Comparison of ENCODE assay signal across 17 cellular contexts in genomic region chr19:46134527-46134926, GRCh38. TPM values are rescaled to one million over a fixed set of nuclear protein-coding genes. Genes with fewer than 3 reads are reported as not detected.
DNase-seq lines count a peak whose midpoint lies in the region; ATAC-seq, FAIRE-seq and TF ChIP-seq lines count a peak whose summit lies in the region.
"Had no signal": no experiment of that assay in that cellular context is flagged by ENCODE, and none has a peak within 500 bp of the region (broad histone marks: within the 10 kb centered on the region; RNA-seq: fewer than 3 reads in every experiment).

No MANE protein-coding gene starts in this region.

- no peak overlapping the region for H3K4me2 ChIP-seq in A549

- no peaks in the 10 kb centered on the region for H3K27me3 ChIP-seq in HUES64 (ENCODE audit: insufficient read depth, low read length)
- H3K27me3 ChIP-seq: MG63 had no signal

- no peaks in the 10 kb centered on the region for H3K36me3 Mint-ChIP-seq in brain
- H3K36me3 Mint-ChIP-seq in activated CD4-positive, alpha-beta memory T cell treated with anti-CD3 and anti-CD28 coated beads, Interleukin-2, amount 10 ng/mL, durations not matched to agents 7 days and 5 days (ENCODE audit: low read depth): no peaks in the 10 kb centered on the region
- H3K36me3 Mint-ChIP-seq: stimulated activated effector memory CD8-positive, alpha-beta T cell treated with anti-CD3 and anti-CD28 coated beads, Interleukin-12 subunit alpha, Interleukin-12 subunit beta, amount 100 ng/mL, for 72 hours had no signal

- H3K27ac Mint-ChIP-seq in brain: peak overlapping the region in 4 of 5 experiments; percentile 73 to 99 (median 98)
- H3K27ac Mint-ChIP-seq in activated CD4-positive, alpha-beta memory T cell treated with anti-CD3 and anti-CD28 coated beads, Interleukin-2, amount 10 ng/mL, durations not matched to agents 7 days and 5 days: no peak overlapping the region
- H3K27ac Mint-ChIP-seq: stimulated activated effector memory CD8-positive, alpha-beta T cell treated with anti-CD3 and anti-CD28 coated beads, Interleukin-12 subunit alpha, Interleukin-12 subunit beta, amount 100 ng/mL, for 72 hours had no signal

- TF ChIP-seq RAD21 in A549 (conservative IDR thresholded peaks at IDR 0.05 in 1 of 2, IDR thresholded peaks at IDR 0.05 in 1 of 2): no peak

- no peak for ATAC-seq in A549
- ATAC-seq: GM12878; stimulated activated effector memory CD8-positive, alpha-beta T cell treated with anti-CD3 and anti-CD28 coated beads, Interleukin-12 subunit alpha, Interleukin-12 subunit beta, amount 100 ng/mL, for 72 hours had no signal

- TF ChIP-seq CTCF in A549 (IDR thresholded peaks at IDR 0.05): no peak
- TF ChIP-seq CTCF in brain (conservative IDR thresholded peaks at IDR 0.05): no peak

- H3K9me3 Mint-ChIP-seq in brain: peaks cover 2 to 12% (median 2%) of the 10 kb centered on the region in 5 experiments
- no peaks in the 10 kb centered on the region for H3K9me3 Mint-ChIP-seq in activated CD4-positive, alpha-beta memory T cell treated with anti-CD3 and anti-CD28 coated beads, Interleukin-2, amount 10 ng/mL, durations not matched to agents 7 days and 5 days
- H3K9me3 Mint-ChIP-seq: stimulated activated effector memory CD8-positive, alpha-beta T cell treated with anti-CD3 and anti-CD28 coated beads, Interleukin-12 subunit alpha, Interleukin-12 subunit beta, amount 100 ng/mL, for 72 hours had no signal

- H3K27ac ChIP-seq in A549 (peak overlapping the region; percentile 80 to 86), HUES64 (ENCODE audit: low read depth, low read length) (peak overlapping the region; percentile 95; the same call in 1 of the 2 replicates)
- H3K27ac ChIP-seq: HL-60 had no signal

- TF ChIP-seq POLR2A in A549 (IDR thresholded peaks at IDR 0.05; ENCODE audit: low read length): no peak

- H3K9me3 ChIP-seq in A549 (peaks cover 17% of the 10 kb centered on the region), HUES64 (ENCODE audit: insufficient read depth, low read depth, low read length) (peaks cover 4% of the 10 kb centered on the region; the same call in 1 of the 2 replicates)
- H3K9me3 ChIP-seq: psoas muscle had no signal

- POLR2A ChIA-PET in A549 (lab: Yijun Ruan, JAX): no interaction called here
- POLR2A ChIA-PET in activated CD4-positive, alpha-beta memory T cell treated with anti-CD3 and anti-CD28 coated beads, Interleukin-2, amount 10 ng/mL, durations not matched to agents 7 days and 5 days (lab: Charles Lee): no interaction called here

- no peaks in the 10 kb centered on the region for H3K36me3 ChIP-seq in HUES64 (ENCODE audit: insufficient read depth, low read length)
- H3K36me3 ChIP-seq: MG63 had no signal

- FAIRE-seq in A549 (lab: Jason Lieb, UNC) (no peak), RCC 7860 (lab: Jason Lieb, UNC) (no peak)
- FAIRE-seq: GM12878 had no signal

- H3K4me3 Mint-ChIP-seq in brain: no peak overlapping the region
- H3K4me3 Mint-ChIP-seq in activated CD4-positive, alpha-beta memory T cell treated with anti-CD3 and anti-CD28 coated beads, Interleukin-2, amount 10 ng/mL, durations not matched to agents 7 days and 5 days: no peak overlapping the region
- H3K4me3 Mint-ChIP-seq: stimulated activated effector memory CD8-positive, alpha-beta T cell treated with anti-CD3 and anti-CD28 coated beads, Interleukin-12 subunit alpha, Interleukin-12 subunit beta, amount 100 ng/mL, for 72 hours had no signal

- DNase-seq in A549 (ENCODE audit: low read depth in 1 of 2, low spot score in 1 of 2) (no peak), iris pigment epithelial cell (ENCODE audit: low read depth) (peak; percentile 45), AG20443 (ENCODE audit: low spot score) (no peak), RCC 7860 (ENCODE audit: low spot score) (no peak), NCI-H1417 (lab: John Stamatoyannopoulos, UW) (no peak)
- DNase-seq in activated CD4-positive, alpha-beta memory T cell treated with anti-CD3 and anti-CD28 coated beads, Interleukin-2, amount 10 ng/mL, durations not matched to agents 7 days and 5 days: no peak
- DNase-seq: MG63; midbrain; NCI-H526; psoas muscle; stimulated activated CD4-positive, alpha-beta T cell treated with anti-CD3 and anti-CD28 coated beads, Interleukin-2, amount 100 ng/mL, for 48 hours had no signal

- H3K4me1 Mint-ChIP-seq in brain: peaks cover 49% of the 10 kb centered on the region
- H3K4me1 Mint-ChIP-seq in activated CD4-positive, alpha-beta memory T cell treated with anti-CD3 and anti-CD28 coated beads, Interleukin-2, amount 10 ng/mL, durations not matched to agents 7 days and 5 days: peaks cover 6% of the 10 kb centered on the region
- H3K4me1 Mint-ChIP-seq: stimulated activated effector memory CD8-positive, alpha-beta T cell treated with anti-CD3 and anti-CD28 coated beads, Interleukin-12 subunit alpha, Interleukin-12 subunit beta, amount 100 ng/mL, for 72 hours had no signal

- no peak for TF ChIP-seq EP300 in A549 (IDR thresholded peaks at IDR 0.05)

- H3K4me3 ChIP-seq in A549 (no peak overlapping the region), HUES64 (ENCODE audit: low read length) (no peak overlapping the region)
- H3K4me3 ChIP-seq: GM12878, MG63, psoas muscle had no signal

- CTCF ChIA-PET in A549 (lab: Yijun Ruan, JAX): interaction anchor here (0.6 to 1.5 kb wide), 4 partner anchors 54 to 381 kb away, joined by 3 to 4 read pairs (median 4); no protein-coding TSS in a partner anchor
- CTCF ChIA-PET in activated CD4-positive, alpha-beta memory T cell treated with anti-CD3 and anti-CD28 coated beads, Interleukin-2, amount 10 ng/mL, durations not matched to agents 7 days and 5 days (lab: Charles Lee): no interaction called here

- no peak overlapping the region; the same call in 1 of the 2 replicates for H3K9ac ChIP-seq in HUES64 (ENCODE audit: low read depth, low read length)

- H3K4me1 ChIP-seq in A549: peaks cover 17% of the 10 kb centered on the region
- peaks cover 22% of the 10 kb centered on the region for H3K4me1 ChIP-seq in HUES64 (ENCODE audit: insufficient read depth, low read length)

- peaks cover 9% of the 10 kb centered on the region for H3K27me3 Mint-ChIP-seq in brain
- H3K27me3 Mint-ChIP-seq in activated CD4-positive, alpha-beta memory T cell treated with anti-CD3 and anti-CD28 coated beads, Interleukin-2, amount 10 ng/mL, durations not matched to agents 7 days and 5 days: peaks cover 36% of the 10 kb centered on the region

TF ChIP-seq in A549, 52 proteins besides CTCF, POLR2A, EP300 and RAD21:
- no peak for TF ChIP-seq RARB (CRISPR knock-in tag; IDR thresholded peaks at IDR 0.05)
- no peak for TF ChIP-seq CBX2 (IDR thresholded peaks at IDR 0.05; ENCODE audit: borderline replicate concordance, low read depth)
- no peak for TF ChIP-seq TFCP2L1 (CRISPR knock-in tag; IDR thresholded peaks at IDR 0.05)
- no peak for TF ChIP-seq MAZ (IDR thresholded peaks at IDR 0.05; ENCODE audit: borderline replicate concordance, low read depth, low read length)
- no peak for TF ChIP-seq RCOR1 (IDR thresholded peaks at IDR 0.05; ENCODE audit: low read depth, low read length)
- TF ChIP-seq FOXS1 (CRISPR knock-in tag; IDR thresholded peaks at IDR 0.05): no peak
- no peak for TF ChIP-seq HOXB5 (CRISPR knock-in tag; IDR thresholded peaks at IDR 0.05)
- no peak for TF ChIP-seq NPAS2 (CRISPR knock-in tag; IDR thresholded peaks at IDR 0.05; ENCODE audit: borderline replicate concordance)
- TF ChIP-seq HOXA7 (CRISPR knock-in tag; IDR thresholded peaks at IDR 0.05): no peak
- TF ChIP-seq EHF (CRISPR knock-in tag; IDR thresholded peaks at IDR 0.05): no peak
- TF ChIP-seq BHLHE40 (IDR thresholded peaks at IDR 0.05; ENCODE audit: low read depth, low read length): no peak
TF ChIP-seq in A549: peak in this region for 0.

RNA-seq across cellular contexts. Expression of gene IGFL3, which starts 10.0 kb away (rescaled TPM):
- polyA plus RNA-seq in A549 (2011; rRNA removed) (0.16 TPM in 1 of 2 replicates, not detected in the other), A549 (2017; fragmentation: RNase III; extraction: RNeasy Plus Mini Kit Qiagen cat#74134 plus additional on column Dnase treatment) (0.44 to 1.1 TPM (median 0.66 TPM) in 3 replicates), brain (ENCODE audit: insufficient read depth, low read depth, low replicate concordance) (not detected)
- 0.07 and 0.18 TPM in 2 replicates for polyA plus RNA-seq in A549 (2012; cell fraction: cytosol; rRNA removed)
- polyA plus RNA-seq in A549 (2012; cell fraction: nucleus; rRNA removed): 0.08 TPM in 1 of 2 replicates, not detected in the other
- not detected in 2 replicates for polyA minus RNA-seq in A549 (2011; rRNA and poly(A)+ RNA removed)
- not detected for polyA plus RNA-seq in HUES64 (2013, experiment 1 of 2)
- polyA plus RNA-seq in HUES64 (2013, experiment 2 of 2): not detected
- total RNA-seq in activated CD4-positive, alpha-beta memory T cell treated with anti-CD3 and anti-CD28 coated beads, Interleukin-2, amount 10 ng/mL, durations not matched to agents 7 days and 5 days: not detected
- total RNA-seq: activated CD8-positive, alpha-beta memory T cell treated with anti-CD3 and anti-CD28 coated beads for 36 hours; GM12878; psoas muscle had no signal
- polyA plus RNA-seq: GM12878, psoas muscle had no signal

RNA-seq across cellular contexts. Expression of gene IGFL2, which starts 13.5 kb away (rescaled TPM):
- polyA plus RNA-seq in A549 (2011; rRNA removed) (0.78 and 1.9 TPM in 2 replicates), A549 (2017; fragmentation: RNase III; extraction: RNeasy Plus Mini Kit Qiagen cat#74134 plus additional on column Dnase treatment) (0.21 to 1.4 TPM (median 1.1 TPM) in 3 replicates), brain (ENCODE audit: insufficient read depth, low read depth, low replicate concordance) (not detected)
- 0.70 and 0.75 TPM in 2 replicates for polyA plus RNA-seq in A549 (2012; cell fraction: cytosol; rRNA removed)
- 0.42 and 0.68 TPM in 2 replicates for polyA plus RNA-seq in A549 (2012; cell fraction: nucleus; rRNA removed)
- polyA minus RNA-seq in A549 (2011; rRNA and poly(A)+ RNA removed): 0.63 and 1.2 TPM in 2 replicates
- polyA plus RNA-seq in HUES64 (2013, experiment 1 of 2): not detected
- not detected for polyA plus RNA-seq in HUES64 (2013, experiment 2 of 2)
- total RNA-seq in activated CD4-positive, alpha-beta memory T cell treated with anti-CD3 and anti-CD28 coated beads, Interleukin-2, amount 10 ng/mL, durations not matched to agents 7 days and 5 days: not detected
- total RNA-seq: activated CD8-positive, alpha-beta memory T cell treated with anti-CD3 and anti-CD28 coated beads for 36 hours; GM12878; psoas muscle had no signal
- polyA plus RNA-seq: psoas muscle had no signal
